In genomic region chr7:33739286-33739685, GRCh38 we compare ENCODE assay signal across 9 cellular contexts.
"Had no signal": no experiment of that assay in that cellular context is flagged by ENCODE, and none has a peak within 500 bp of the region (broad histone marks: within the 10 kb centered on the region; RNA-seq: fewer than 3 reads in every experiment).

No MANE protein-coding gene starts in this region.

- ATAC-seq: HCT116, K562 had no signal

- H3K36me3 ChIP-seq: HAP-1 had no signal

- H3K27ac ChIP-seq: GM23248, HL-60 had no signal

- H3K4me3 Mint-ChIP-seq: HFFc6 had no signal

- H3K9me3 Mint-ChIP-seq: HFFc6 had no signal

- DNase-seq: GM23248, GOT3, H7, HFFc6, IMR-90 had no signal

- H3K27ac Mint-ChIP-seq: HFFc6 had no signal

- H3K4me3 ChIP-seq: GM23248, HAP-1, K562 had no signal

- H3K9me3 ChIP-seq: HAP-1 had no signal
